In genomic region chr1:92808353-92808752, GRCh38 we compare ENCODE assay signal across 22 cellular contexts. TPM values are rescaled to one million over a fixed set of nuclear protein-coding genes. Genes with fewer than 3 reads are reported as not detected.
A peak's percentile ranks its signal among the peaks of the same experiment; 100 is the strongest.
DNase-seq lines count a peak whose midpoint lies in the region; ATAC-seq, FAIRE-seq and TF ChIP-seq lines count a peak whose summit lies in the region.
"Had no signal": no experiment of that assay in that cellular context is flagged by ENCODE, and none has a peak within 500 bp of the region (broad histone marks: within the 10 kb centered on the region; RNA-seq: fewer than 3 reads in every experiment).

No MANE protein-coding gene starts in this region.

- dilution Hi-C loops in endothelial cell of umbilical vein (cut with MboI; ENCODE audit: extremely low pct_ligation_motif_present, low sequenced_read_pairs): no loop called here

- DNase-seq in GM03348 (ENCODE audit: low spot score): peak; percentile 10
- peak; percentile 62 for DNase-seq in PC-3
- no peak for DNase-seq in endothelial cell of umbilical vein (ENCODE audit: low read depth, low spot score)
- DNase-seq in kidney tubule cell (ENCODE audit: low spot score): peak; percentile 11
- DNase-seq in tibial artery: no peak
- no peak for DNase-seq in effector memory CD8-positive, alpha-beta T cell
- no peak for DNase-seq in DMS114 treated with DMSO at 0.1 percent for 48 hours (lab: John Stamatoyannopoulos, UW; ENCODE audit: unreplicated experiment)
- DNase-seq: ACHN, DMS79 treated with DMSO at 0.1 percent for 48 hours, H9, KG1, NCI-H1436 treated with DMSO at 0.1 percent for 48 hours, NCI-H2029, NCI-H345, NCI-H524 treated with DMSO at 0.1 percent for 48 hours, SHP77 treated with DMSO at 0.1 percent for 48 hours had no signal

- no peak for TF ChIP-seq CTCF in PC-3 (conservative IDR thresholded peaks at IDR 0.05; ENCODE audit: low read depth, low read length)
- TF ChIP-seq CTCF in endothelial cell of umbilical vein (IDR thresholded peaks at IDR 0.05; ENCODE audit: extremely low read depth in 1 of 2, insufficient read depth in 1 of 2, low read depth in 1 of 2, low read length in 2 of 2): no peak
- TF ChIP-seq CTCF in tibial artery (IDR thresholded peaks at IDR 0.05): no peak

- no peak overlapping the region for H3K27ac Mint-ChIP-seq in effector memory CD8-positive, alpha-beta T cell
- H3K27ac Mint-ChIP-seq: H9 had no signal

- POLR2A ChIA-PET in PC-3 (lab: Charles Lee; ENCODE audit: unreplicated experiment) (no interaction called here), endothelial cell of umbilical vein (lab: Charles Lee) (no interaction called here)

- H3K36me3 ChIP-seq in PC-3 (ENCODE audit: low read depth, low read length) (no peaks in the 10 kb centered on the region), endothelial cell of umbilical vein (ENCODE audit: control insufficient read depth in 2 of 2, extremely low read depth in 1 of 2, insufficient read depth in 2 of 2, low read length in 2 of 2) (no peaks in the 10 kb centered on the region), tibial artery (no peaks in the 10 kb centered on the region)

- intact Hi-C loops in PC-3 (cut with micrococcal nuclease) (no loop called here), endothelial cell of umbilical vein (cut with micrococcal nuclease) (no loop called here), tibial artery (cut with DNase I; ENCODE audit: low total_unique reads) (no loop called here)

- H3K4me3 ChIP-seq in PC-3 (ENCODE audit: low read length) (no peak overlapping the region), endothelial cell of umbilical vein (replicated peaks in 1 of 3; ENCODE audit: insufficient read depth in 1 of 3, low read depth in 1 of 3, low read length in 3 of 3) (no peak overlapping the region), tibial artery (no peak overlapping the region)

- CTCF ChIA-PET in PC-3 (lab: Charles Lee) (no interaction called here), endothelial cell of umbilical vein (lab: Charles Lee) (interaction anchor here (1.5 to 1.7 kb wide), 2 partner anchors 10 to 59 kb away, joined by 4 to 6 read pairs; no protein-coding TSS in a partner anchor)

- H3K27ac ChIP-seq in PC-3 (ENCODE audit: low read length) (peak overlapping the region; percentile 4; the same call in 1 of the 2 replicates), endothelial cell of umbilical vein (ENCODE audit: insufficient read depth, low read depth, low read length) (no peak overlapping the region), tibial artery (no peak overlapping the region)
- H3K27ac ChIP-seq: C4-2B had no signal

- peaks cover 14% of the 10 kb centered on the region for H3K4me1 ChIP-seq in PC-3 (ENCODE audit: insufficient read depth, low read length)
- H3K4me1 ChIP-seq in endothelial cell of umbilical vein (ENCODE audit: control insufficient read depth, extremely low read depth, insufficient read depth, low read length): peaks cover 15% of the 10 kb centered on the region
- peaks cover 0 to 7% (median 2%) of the 10 kb centered on the region in 4 donors for H3K4me1 ChIP-seq in tibial artery

- ATAC-seq in PC-3: peak; percentile 67
- ATAC-seq in effector memory CD8-positive, alpha-beta T cell (replicated peaks): no peak
- no peak for ATAC-seq in GM19463 (IDR thresholded peaks at IDR 0.05; ENCODE audit: unreplicated experiment)
- ATAC-seq: HepG2 had no signal

- H3K27me3 ChIP-seq in PC-3 (ENCODE audit: low read length) (no peaks in the 10 kb centered on the region), endothelial cell of umbilical vein (ENCODE audit: control insufficient read depth in 2 of 2, insufficient read depth in 2 of 2, low read length in 2 of 2) (no peaks in the 10 kb centered on the region), tibial artery (no peaks in the 10 kb centered on the region)

- H3K4me2 ChIP-seq in PC-3 (ENCODE audit: low read length): peak overlapping the region; percentile 11; the same call in 1 of the 2 replicates
- H3K4me2 ChIP-seq in endothelial cell of umbilical vein (ENCODE audit: insufficient read depth, low read length): no peak overlapping the region

- H4K20me1 ChIP-seq in PC-3 (ENCODE audit: low read length) (no peaks in the 10 kb centered on the region), endothelial cell of umbilical vein (replicated peaks; ENCODE audit: control insufficient read depth, extremely low read depth, insufficient read depth, low read length) (no peaks in the 10 kb centered on the region)

- H3K4me1 Mint-ChIP-seq in effector memory CD8-positive, alpha-beta T cell (ENCODE audit: low read depth in 2 of 2): peaks cover 0 to 4% of the 10 kb centered on the region in 2 donors

- no peaks in the 10 kb centered on the region for H3K9me2 ChIP-seq in PC-3 (replicated peaks; ENCODE audit: low read length)

- H3K9me3 ChIP-seq in PC-3 (ENCODE audit: low read length) (no peaks in the 10 kb centered on the region), endothelial cell of umbilical vein (replicated peaks; ENCODE audit: control insufficient read depth, insufficient read depth, low read length) (no peaks in the 10 kb centered on the region), tibial artery (no peaks in the 10 kb centered on the region)

- FAIRE-seq in endothelial cell of umbilical vein (lab: Jason Lieb, UNC): no peak
- FAIRE-seq: D721Med, G401.6, HepG2, RCC 7860 had no signal

- no peak overlapping the region for H2AFZ ChIP-seq in PC-3 (ENCODE audit: low read length)
- peak overlapping the region; percentile 74 for H2AFZ ChIP-seq in endothelial cell of umbilical vein (ENCODE audit: low read depth, low read length)

- H3K9me1 ChIP-seq in endothelial cell of umbilical vein (replicated peaks; ENCODE audit: control insufficient read depth, extremely low read depth, insufficient read depth, low read length): no peaks in the 10 kb centered on the region

- no peak overlapping the region for H3K4me3 Mint-ChIP-seq in effector memory CD8-positive, alpha-beta T cell
- H3K4me3 Mint-ChIP-seq: H9 had no signal

- TF ChIP-seq POLR2A in endothelial cell of umbilical vein (IDR thresholded peaks at IDR 0.05; ENCODE audit: low read depth, low read length): no peak

- H3K79me2 ChIP-seq in PC-3 (ENCODE audit: low read length): no peaks in the 10 kb centered on the region
- no peaks in the 10 kb centered on the region for H3K79me2 ChIP-seq in endothelial cell of umbilical vein (ENCODE audit: control insufficient read depth, insufficient read depth, low read length)

- H3K9me3 Mint-ChIP-seq in effector memory CD8-positive, alpha-beta T cell: no peaks in the 10 kb centered on the region

- H3K9ac ChIP-seq in PC-3 (ENCODE audit: low read length) (no peak overlapping the region), endothelial cell of umbilical vein (replicated peaks; ENCODE audit: extremely low read depth, insufficient read depth, low read length) (no peak overlapping the region)

- BruUV-seq in PC-3 (replicated peaks; lab: Mats Ljungman, UMichigan): no TSS peak
- BruUV-seq in endothelial cell of umbilical vein (replicated peaks; lab: Mats Ljungman, UMichigan): no TSS peak

- H3K36me3 Mint-ChIP-seq in effector memory CD8-positive, alpha-beta T cell (ENCODE audit: insufficient read depth): no peaks in the 10 kb centered on the region

- no peaks in the 10 kb centered on the region for H3F3A ChIP-seq in PC-3 (ENCODE audit: low read length, unreplicated experiment)

- peaks cover 11 to 24% of the 10 kb centered on the region in 2 donors for H3K27me3 Mint-ChIP-seq in effector memory CD8-positive, alpha-beta T cell

TF ChIP-seq in endothelial cell of umbilical vein, 7 proteins besides CTCF, POLR2A, EP300 and RAD21:
- no peak for TF ChIP-seq JUN (IDR thresholded peaks at IDR 0.05; ENCODE audit: borderline replicate concordance, insufficient read depth, insufficient read length, low read depth)
- TF ChIP-seq FOS (IDR thresholded peaks at IDR 0.05; ENCODE audit: borderline replicate concordance, insufficient read depth, low read length): peak; percentile 29
- TF ChIP-seq GATA2 (IDR thresholded peaks at IDR 0.05; ENCODE audit: insufficient read depth, insufficient read length, low read depth, low read length): peak; percentile 34

RNA-seq across cellular contexts. Expression of gene EVI5, which starts 23.4 kb away (rescaled TPM):
- total RNA-seq in PC-3 (2014; rRNA removed): 38.2 and 65.5 TPM in 2 replicates
- 26.2 and 34.4 TPM in 2 replicates for total RNA-seq in endothelial cell of umbilical vein
- 5.0 TPM in 2 replicates for polyA plus RNA-seq in endothelial cell of umbilical vein
- polyA plus RNA-seq in endothelial cell of umbilical vein (2011; cell fraction: cytosol; rRNA removed): 7.5 and 7.7 TPM in 2 replicates
- polyA plus RNA-seq in endothelial cell of umbilical vein (2011; cell fraction: nucleus; rRNA removed): 8.2 and 11.2 TPM in 2 replicates
- 8.0 and 11.0 TPM in 2 replicates for polyA plus RNA-seq in endothelial cell of umbilical vein (2012)
- polyA minus RNA-seq in endothelial cell of umbilical vein: 14.8 and 23.3 TPM in 2 replicates
- 15.6 TPM for polyA minus RNA-seq in endothelial cell of umbilical vein (2011; cell fraction: cytosol; rRNA and poly(A)+ RNA removed)
- 30.0 and 35.6 TPM in 2 replicates for polyA minus RNA-seq in endothelial cell of umbilical vein (2011; cell fraction: nucleus; rRNA and poly(A)+ RNA removed)

RNA-seq across cellular contexts. Expression of gene RPL5, which starts 23.5 kb away (rescaled TPM):
- total RNA-seq in PC-3 (2014; rRNA removed): 1,246 and 1,285 TPM in 2 replicates
- total RNA-seq in endothelial cell of umbilical vein: 1,109 and 1,117 TPM in 2 replicates
- 1,101 and 1,237 TPM in 2 replicates for polyA plus RNA-seq in endothelial cell of umbilical vein
- 1,767 and 1,879 TPM in 2 replicates for polyA plus RNA-seq in endothelial cell of umbilical vein (2011; cell fraction: cytosol; rRNA removed)
- 564 and 678 TPM in 2 replicates for polyA plus RNA-seq in endothelial cell of umbilical vein (2011; cell fraction: nucleus; rRNA removed)
- 2,190 and 2,506 TPM in 2 replicates for polyA plus RNA-seq in endothelial cell of umbilical vein (2012)
- 892 and 930 TPM in 2 replicates for polyA minus RNA-seq in endothelial cell of umbilical vein
- 601 TPM for polyA minus RNA-seq in endothelial cell of umbilical vein (2011; cell fraction: cytosol; rRNA and poly(A)+ RNA removed)
- polyA minus RNA-seq in endothelial cell of umbilical vein (2011; cell fraction: nucleus; rRNA and poly(A)+ RNA removed): 161 and 212 TPM in 2 replicates

Comparison
In these comparisons a context has a peak if more than half of its experiments do, and no peak if none do; other contexts are left out.
1. DNase-seq: peak in GM03348 (single experiment), PC-3 (single experiment) and kidney tubule cell (single experiment); none in endothelial cell of umbilical vein (single experiment), tibial artery (0 of 2), effector memory CD8-positive, alpha-beta T cell (0 of 3) and DMS114 treated with DMSO at 0.1 percent for 48 hours (single experiment).